ENCODE assay signal across 20 cellular contexts in genomic region chr20:7152071-7152470, GRCh38.
"Had no signal": no experiment of that assay in that cellular context is flagged by ENCODE, and none has a peak within 500 bp of the region (broad histone marks: within the 10 kb centered on the region; RNA-seq: fewer than 3 reads in every experiment).

No MANE protein-coding gene starts in this region.

- ATAC-seq: activated T-cell treated with anti-CD3 and anti-CD28 coated beads, Interleukin-2, amount 50 U/mL, for 4 hours; left colon; mucosa of descending colon; naive thymus-derived CD8-positive, alpha-beta T cell; right lobe of liver; stimulated activated memory B cell treated with anti-CD40 and anti-IgM and Interleukin-4, amounts not matched to agents 10 μg/mL and 1 μg/mL and 100 μg/mL, for 72 hours had no signal

- H3K4me3 ChIP-seq: colonic mucosa, mucosa of descending colon, right lobe of liver, spleen, tibial artery, vagina had no signal

- H3K9me3 ChIP-seq: colonic mucosa, mucosa of descending colon, right lobe of liver, spleen, tibial artery, vagina had no signal

- DNase-seq: activated CD4-positive, alpha-beta memory T cell treated with anti-CD3 and anti-CD28 coated beads for 36 hours; activated CD4-positive, alpha-beta T cell treated with anti-CD3 and anti-CD28 coated beads for 1 hour; activated gamma-delta T cell treated with Interleukin-2 at 50 U/mL for 16 hours; activated naive CD8-positive, alpha-beta T cell treated with anti-CD3 and anti-CD28 coated beads for 36 hours; activated T-cell treated with anti-CD3 and anti-CD28 coated beads, Interleukin-2, amount 50 U/mL, for 4 hours; anterior cingulate cortex; colonic mucosa; effector CD4-positive, alpha-beta T cell; hypothalamus; left colon; mucosa of descending colon; naive thymus-derived CD8-positive, alpha-beta T cell; right lobe of liver; spleen; stimulated activated CD4-positive, alpha-beta T cell treated with anti-CD3 and anti-CD28 coated beads, Interleukin-1b, Interleukin-23, amount 100 ng/mL, for 48 hours; T-helper 2 cell; tibial artery had no signal

- H3K27me3 Mint-ChIP-seq: activated CD4-positive, alpha-beta memory T cell treated with anti-CD3 and anti-CD28 coated beads for 36 hours; activated naive CD8-positive, alpha-beta T cell treated with anti-CD3 and anti-CD28 coated beads for 36 hours; naive thymus-derived CD8-positive, alpha-beta T cell; stimulated activated memory B cell treated with anti-CD40 and anti-IgM and Interleukin-4, amounts not matched to agents 10 μg/mL and 1 μg/mL and 100 μg/mL, for 72 hours had no signal

- H3K36me3 Mint-ChIP-seq: activated CD4-positive, alpha-beta memory T cell treated with anti-CD3 and anti-CD28 coated beads for 36 hours; activated naive CD8-positive, alpha-beta T cell treated with anti-CD3 and anti-CD28 coated beads for 36 hours; naive thymus-derived CD8-positive, alpha-beta T cell; stimulated activated memory B cell treated with anti-CD40 and anti-IgM and Interleukin-4, amounts not matched to agents 10 μg/mL and 1 μg/mL and 100 μg/mL, for 72 hours had no signal

- H3K27me3 ChIP-seq: colonic mucosa, right lobe of liver, spleen, tibial artery, vagina had no signal

- H3K36me3 ChIP-seq: colonic mucosa, right lobe of liver, spleen, tibial artery, vagina had no signal

- H3K4me3 Mint-ChIP-seq: activated CD4-positive, alpha-beta memory T cell treated with anti-CD3 and anti-CD28 coated beads for 36 hours; activated naive CD8-positive, alpha-beta T cell treated with anti-CD3 and anti-CD28 coated beads for 36 hours; activated T-cell treated with anti-CD3 and anti-CD28 coated beads, Interleukin-2, amount 50 U/mL, for 4 hours; naive thymus-derived CD8-positive, alpha-beta T cell; stimulated activated memory B cell treated with anti-CD40 and anti-IgM and Interleukin-4, amounts not matched to agents 10 μg/mL and 1 μg/mL and 100 μg/mL, for 72 hours had no signal

- H3K27ac Mint-ChIP-seq: activated CD4-positive, alpha-beta memory T cell treated with anti-CD3 and anti-CD28 coated beads for 36 hours; activated naive CD8-positive, alpha-beta T cell treated with anti-CD3 and anti-CD28 coated beads for 36 hours; naive thymus-derived CD8-positive, alpha-beta T cell; progenitor cell of endocrine pancreas; stimulated activated memory B cell treated with anti-CD40 and anti-IgM and Interleukin-4, amounts not matched to agents 10 μg/mL and 1 μg/mL and 100 μg/mL, for 72 hours had no signal

- H3K27ac ChIP-seq: colonic mucosa, right lobe of liver, spleen, tibial artery, vagina had no signal

- H3K4me1 ChIP-seq: colonic mucosa, spleen, tibial artery, vagina had no signal

- H3K4me1 Mint-ChIP-seq: activated naive CD8-positive, alpha-beta T cell treated with anti-CD3 and anti-CD28 coated beads for 36 hours; naive thymus-derived CD8-positive, alpha-beta T cell; stimulated activated memory B cell treated with anti-CD40 and anti-IgM and Interleukin-4, amounts not matched to agents 10 μg/mL and 1 μg/mL and 100 μg/mL, for 72 hours had no signal
